1 cellular context compared by ENCODE assay signal in the genomic region with DNA sequence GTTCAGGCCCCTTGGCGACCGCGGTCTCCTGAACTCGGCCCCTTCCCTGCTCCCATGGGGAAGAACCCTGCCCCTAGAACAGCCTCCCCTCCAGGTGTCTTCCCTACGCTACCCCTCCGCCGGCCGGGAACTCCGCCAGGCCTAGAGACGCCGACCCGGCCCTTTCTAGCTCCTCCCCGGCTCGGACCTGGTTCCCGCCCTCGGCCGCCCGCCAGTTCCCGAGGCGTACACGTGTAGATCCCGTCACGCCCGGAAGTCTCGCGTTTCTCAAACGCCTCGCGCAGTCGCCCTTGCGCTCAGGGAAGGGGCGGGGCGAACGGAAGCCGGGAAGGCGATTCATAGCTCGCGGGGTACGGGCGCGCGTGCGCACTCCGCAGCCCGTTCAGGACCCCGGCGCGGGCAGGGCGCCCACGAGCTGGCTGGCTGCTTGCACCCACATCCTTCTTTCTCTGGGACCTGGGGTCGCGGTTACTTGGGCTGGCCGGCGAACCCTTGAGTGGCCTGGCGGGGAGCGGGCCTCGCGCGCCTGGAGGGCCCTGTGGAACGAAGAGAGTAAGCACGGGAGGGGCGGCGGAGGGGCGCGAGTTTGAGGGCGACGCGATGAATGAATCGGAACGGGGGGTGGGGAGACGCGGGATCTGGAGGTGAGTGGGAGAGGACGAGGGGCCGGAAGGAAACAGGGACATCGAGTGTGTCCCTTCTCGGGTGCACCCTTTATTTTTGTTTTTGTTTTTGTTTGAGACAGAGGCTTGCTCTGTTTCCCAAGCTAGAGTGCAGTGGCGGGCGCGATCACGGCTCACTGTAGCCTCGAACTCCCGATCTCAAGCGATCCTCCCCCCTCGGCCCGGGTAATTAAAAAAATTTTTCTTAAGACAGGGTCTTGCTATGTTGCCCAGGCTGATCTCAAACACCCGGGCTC.
TF ChIP-seq lines count a peak whose summit lies in the region.

POP7 (plus strand) TSS at position 369 of the 919 bp plus-strand sequence. CDS start 710 bp downstream, outside the sequence.

TF ChIP-seq in K562, 482 proteins besides CTCF, POLR2A, EP300 and RAD21 (continued from another document and continues in another):
- TF ChIP-seq SLC30A9 (CRISPR knock-in tag; IDR thresholded peaks at IDR 0.05) (no peak), ZBED1 (IDR thresholded peaks at IDR 0.05) (no peak), MYBL2 (IDR thresholded peaks at IDR 0.05; ENCODE audit: low read depth) (no peak), MYBL2 (CRISPR knock-in tag; IDR thresholded peaks at IDR 0.05; ENCODE audit: borderline replicate concordance) (no peak), ZNF140 (CRISPR knock-in tag; IDR thresholded peaks at IDR 0.05) (no peak), MCM3 (IDR thresholded peaks at IDR 0.05) (no peak), ETV6 (IDR thresholded peaks at IDR 0.05; ENCODE audit: borderline replicate concordance in 1 of 2, low read depth in 2 of 2, low read length in 1 of 2) (no peak), ETV6 (CRISPR knock-in tag; IDR thresholded peaks at IDR 0.05; ENCODE audit: borderline replicate concordance) (no peak), ZZZ3 (IDR thresholded peaks at IDR 0.05) (peak; percentile 88), CHD2 (IDR thresholded peaks at IDR 0.05; ENCODE audit: low read depth, low read length) (peak; percentile 99), NRF1 (conservative IDR thresholded peaks at IDR 0.05 in 1 of 2, IDR thresholded peaks at IDR 0.05 in 1 of 2) (peak; percentile 98), GTF2F1 (IDR thresholded peaks at IDR 0.05; ENCODE audit: low read depth, low read length) (peak; percentile 20; the same call in 1 of the 2 replicates), ZNF77 (CRISPR knock-in tag; IDR thresholded peaks at IDR 0.05) (no peak), SAFB (IDR thresholded peaks at IDR 0.05; ENCODE audit: borderline replicate concordance, low read depth, low read length) (peak; percentile 48; the same call in 1 of the 2 replicates), RBM15 (IDR thresholded peaks at IDR 0.05; ENCODE audit: insufficient read depth, low read length) (no peak), TFAP4 (CRISPR knock-in tag; IDR thresholded peaks at IDR 0.05; ENCODE audit: borderline replicate concordance) (peak; percentile 80; the same call in 1 of the 2 replicates), RHOXF2B (CRISPR knock-in tag; conservative IDR thresholded peaks at IDR 0.05) (no peak), PRPF4 (IDR thresholded peaks at IDR 0.05; ENCODE audit: insufficient read depth, low read depth, low read length, poor library complexity, severe bottlenecking) (no peak), MCM5 (IDR thresholded peaks at IDR 0.05; ENCODE audit: low read depth) (no peak), RUNX1 (IDR thresholded peaks at IDR 0.05; ENCODE audit: low read depth) (no peak), USF1 (CRISPR knock-in tag; IDR thresholded peaks at IDR 0.05) (peak; percentile 65), LARP7 (IDR thresholded peaks at IDR 0.05) (peak; percentile 88; the same call in 1 of the 2 replicates), KLF16 (IDR thresholded peaks at IDR 0.05) (0 out of 2 replicates have a peak, but pooled peaks have one; percentile 32), CEBPB (tag; IDR thresholded peaks at IDR 0.05) (no peak), CBX5 (IDR thresholded peaks at IDR 0.05; ENCODE audit: borderline replicate concordance, low read depth) (no peak), ZC3H8 (IDR thresholded peaks at IDR 0.05) (no peak), E4F1 (CRISPR knock-in tag; IDR thresholded peaks at IDR 0.05; ENCODE audit: borderline replicate concordance) (no peak), ZNF589 (CRISPR knock-in tag; IDR thresholded peaks at IDR 0.05; ENCODE audit: low read depth) (no peak), PTRF (tag; IDR thresholded peaks at IDR 0.05) (no peak), ZBTB1 (CRISPR knock-in tag; IDR thresholded peaks at IDR 0.05; ENCODE audit: borderline replicate concordance, low read depth) (0 out of 2 replicates have a peak, but pooled peaks have one; percentile 52), TAF7 (tag; IDR thresholded peaks at IDR 0.05) (peak; percentile 65; the same call in 1 of the 2 replicates), MED1 (CRISPR knock-in tag; IDR thresholded peaks at IDR 0.05; ENCODE audit: borderline replicate concordance) (no peak), ETS2 (tag; IDR thresholded peaks at IDR 0.05; ENCODE audit: borderline replicate concordance, poor library complexity, severe bottlenecking) (no peak), TCF7 (IDR thresholded peaks at IDR 0.05; ENCODE audit: borderline replicate concordance) (no peak), SP2 (IDR thresholded peaks at IDR 0.05; ENCODE audit: extremely low read depth, low read depth, low read length, poor library complexity, severe bottlenecking) (no peak), LEF1 (IDR thresholded peaks at IDR 0.05) (no peak), RBFOX2 (IDR thresholded peaks at IDR 0.05; ENCODE audit: low read depth, low read length) (peak; percentile 97), TEAD4 (IDR thresholded peaks at IDR 0.05; ENCODE audit: low read length) (no peak), TEAD4 (CRISPR knock-in tag; IDR thresholded peaks at IDR 0.05; ENCODE audit: borderline replicate concordance) (0 out of 2 replicates have a peak, but pooled peaks have one; percentile 64), PHB (CRISPR knock-in tag; IDR thresholded peaks at IDR 0.05) (no peak), NR1H2 (CRISPR knock-in tag; IDR thresholded peaks at IDR 0.05) (no peak), TRIM24 (IDR thresholded peaks at IDR 0.05) (no peak)
- TF ChIP-seq, protein P1, sequence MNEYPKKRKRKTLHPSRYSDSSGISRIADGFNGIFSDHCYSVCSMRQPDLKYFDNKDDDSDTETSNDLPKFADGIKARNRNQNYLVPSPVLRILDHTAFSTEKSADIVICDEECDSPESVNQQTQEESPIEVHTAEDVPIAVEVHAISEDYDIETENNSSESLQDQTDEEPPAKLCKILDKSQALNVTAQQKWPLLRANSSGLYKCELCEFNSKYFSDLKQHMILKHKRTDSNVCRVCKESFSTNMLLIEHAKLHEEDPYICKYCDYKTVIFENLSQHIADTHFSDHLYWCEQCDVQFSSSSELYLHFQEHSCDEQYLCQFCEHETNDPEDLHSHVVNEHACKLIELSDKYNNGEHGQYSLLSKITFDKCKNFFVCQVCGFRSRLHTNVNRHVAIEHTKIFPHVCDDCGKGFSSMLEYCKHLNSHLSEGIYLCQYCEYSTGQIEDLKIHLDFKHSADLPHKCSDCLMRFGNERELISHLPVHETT (CRISPR knock-in tag; conservative IDR thresholded peaks at IDR 0.05 in 1 of 2, IDR thresholded peaks at IDR 0.05 in 1 of 2): peak in 1 of 2 experiments; percentile 65; a peak in 1 of 4 replicates
- TF ChIP-seq, protein P2, sequence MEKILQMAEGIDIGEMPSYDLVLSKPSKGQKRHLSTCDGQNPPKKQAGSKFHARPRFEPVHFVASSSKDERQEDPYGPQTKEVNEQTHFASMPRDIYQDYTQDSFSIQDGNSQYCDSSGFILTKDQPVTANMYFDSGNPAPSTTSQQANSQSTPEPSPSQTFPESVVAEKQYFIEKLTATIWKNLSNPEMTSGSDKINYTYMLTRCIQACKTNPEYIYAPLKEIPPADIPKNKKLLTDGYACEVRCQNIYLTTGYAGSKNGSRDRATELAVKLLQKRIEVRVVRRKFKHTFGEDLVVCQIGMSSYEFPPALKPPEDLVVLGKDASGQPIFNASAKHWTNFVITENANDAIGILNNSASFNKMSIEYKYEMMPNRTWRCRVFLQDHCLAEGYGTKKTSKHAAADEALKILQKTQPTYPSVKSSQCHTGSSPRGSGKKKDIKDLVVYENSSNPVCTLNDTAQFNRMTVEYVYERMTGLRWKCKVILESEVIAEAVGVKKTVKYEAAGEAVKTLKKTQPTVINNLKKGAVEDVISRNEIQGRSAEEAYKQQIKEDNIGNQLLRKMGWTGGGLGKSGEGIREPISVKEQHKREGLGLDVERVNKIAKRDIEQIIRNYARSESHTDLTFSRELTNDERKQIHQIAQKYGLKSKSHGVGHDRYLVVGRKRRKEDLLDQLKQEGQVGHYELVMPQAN (IDR thresholded peaks at IDR 0.05; ENCODE audit: borderline replicate concordance): peak; percentile 78
- TF ChIP-seq, protein P3, sequence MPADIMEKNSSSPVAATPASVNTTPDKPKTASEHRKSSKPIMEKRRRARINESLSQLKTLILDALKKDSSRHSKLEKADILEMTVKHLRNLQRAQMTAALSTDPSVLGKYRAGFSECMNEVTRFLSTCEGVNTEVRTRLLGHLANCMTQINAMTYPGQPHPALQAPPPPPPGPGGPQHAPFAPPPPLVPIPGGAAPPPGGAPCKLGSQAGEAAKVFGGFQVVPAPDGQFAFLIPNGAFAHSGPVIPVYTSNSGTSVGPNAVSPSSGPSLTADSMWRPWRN (IDR thresholded peaks at IDR 0.05; ENCODE audit: low read depth): 0 out of 2 replicates have a peak, but pooled peaks have one; percentile 16
- TF ChIP-seq, protein P4, sequence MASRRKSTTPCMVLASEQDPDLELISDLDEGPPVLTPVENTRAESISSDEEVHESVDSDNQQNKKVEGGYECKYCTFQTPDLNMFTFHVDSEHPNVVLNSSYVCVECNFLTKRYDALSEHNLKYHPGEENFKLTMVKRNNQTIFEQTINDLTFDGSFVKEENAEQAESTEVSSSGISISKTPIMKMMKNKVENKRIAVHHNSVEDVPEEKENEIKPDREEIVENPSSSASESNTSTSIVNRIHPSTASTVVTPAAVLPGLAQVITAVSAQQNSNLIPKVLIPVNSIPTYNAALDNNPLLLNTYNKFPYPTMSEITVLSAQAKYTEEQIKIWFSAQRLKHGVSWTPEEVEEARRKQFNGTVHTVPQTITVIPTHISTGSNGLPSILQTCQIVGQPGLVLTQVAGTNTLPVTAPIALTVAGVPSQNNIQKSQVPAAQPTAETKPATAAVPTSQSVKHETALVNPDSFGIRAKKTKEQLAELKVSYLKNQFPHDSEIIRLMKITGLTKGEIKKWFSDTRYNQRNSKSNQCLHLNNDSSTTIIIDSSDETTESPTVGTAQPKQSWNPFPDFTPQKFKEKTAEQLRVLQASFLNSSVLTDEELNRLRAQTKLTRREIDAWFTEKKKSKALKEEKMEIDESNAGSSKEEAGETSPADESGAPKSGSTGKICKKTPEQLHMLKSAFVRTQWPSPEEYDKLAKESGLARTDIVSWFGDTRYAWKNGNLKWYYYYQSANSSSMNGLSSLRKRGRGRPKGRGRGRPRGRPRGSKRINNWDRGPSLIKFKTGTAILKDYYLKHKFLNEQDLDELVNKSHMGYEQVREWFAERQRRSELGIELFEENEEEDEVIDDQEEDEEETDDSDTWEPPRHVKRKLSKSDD (conservative IDR thresholded peaks at IDR 0.05; ENCODE audit: low read length): peak; percentile 91
- TF ChIP-seq, protein P5, sequence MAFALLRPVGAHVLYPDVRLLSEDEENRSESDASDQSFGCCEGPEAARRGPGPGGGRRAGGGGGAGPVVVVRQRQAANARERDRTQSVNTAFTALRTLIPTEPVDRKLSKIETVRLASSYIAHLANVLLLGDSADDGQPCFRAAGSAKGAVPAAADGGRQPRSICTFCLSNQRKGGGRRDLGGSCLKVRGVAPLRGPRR (CRISPR knock-in tag; IDR thresholded peaks at IDR 0.05): no peak
- TF ChIP-seq, protein P6, sequence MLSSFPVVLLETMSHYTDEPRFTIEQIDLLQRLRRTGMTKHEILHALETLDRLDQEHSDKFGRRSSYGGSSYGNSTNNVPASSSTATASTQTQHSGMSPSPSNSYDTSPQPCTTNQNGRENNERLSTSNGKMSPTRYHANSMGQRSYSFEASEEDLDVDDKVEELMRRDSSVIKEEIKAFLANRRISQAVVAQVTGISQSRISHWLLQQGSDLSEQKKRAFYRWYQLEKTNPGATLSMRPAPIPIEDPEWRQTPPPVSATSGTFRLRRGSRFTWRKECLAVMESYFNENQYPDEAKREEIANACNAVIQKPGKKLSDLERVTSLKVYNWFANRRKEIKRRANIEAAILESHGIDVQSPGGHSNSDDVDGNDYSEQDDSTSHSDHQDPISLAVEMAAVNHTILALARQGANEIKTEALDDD (IDR thresholded peaks at IDR 0.05): peak; percentile 11; the same call in 1 of the 2 replicates
- TF ChIP-seq, protein P7, sequence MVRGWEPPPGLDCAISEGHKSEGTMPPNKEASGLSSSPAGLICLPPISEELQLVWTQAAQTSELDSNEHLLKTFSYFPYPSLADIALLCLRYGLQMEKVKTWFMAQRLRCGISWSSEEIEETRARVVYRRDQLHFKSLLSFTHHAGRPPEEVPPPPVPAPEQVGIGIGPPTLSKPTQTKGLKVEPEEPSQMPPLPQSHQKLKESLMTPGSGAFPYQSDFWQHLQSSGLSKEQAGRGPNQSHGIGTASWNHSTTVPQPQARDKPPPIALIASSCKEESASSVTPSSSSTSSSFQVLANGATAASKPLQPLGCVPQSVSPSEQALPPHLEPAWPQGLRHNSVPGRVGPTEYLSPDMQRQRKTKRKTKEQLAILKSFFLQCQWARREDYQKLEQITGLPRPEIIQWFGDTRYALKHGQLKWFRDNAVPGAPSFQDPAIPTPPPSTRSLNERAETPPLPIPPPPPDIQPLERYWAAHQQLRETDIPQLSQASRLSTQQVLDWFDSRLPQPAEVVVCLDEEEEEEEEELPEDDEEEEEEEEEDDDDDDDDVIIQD (CRISPR knock-in tag; IDR thresholded peaks at IDR 0.05): no peak
